ENCODE assay signal across 8 cellular contexts in the genomic region with DNA sequence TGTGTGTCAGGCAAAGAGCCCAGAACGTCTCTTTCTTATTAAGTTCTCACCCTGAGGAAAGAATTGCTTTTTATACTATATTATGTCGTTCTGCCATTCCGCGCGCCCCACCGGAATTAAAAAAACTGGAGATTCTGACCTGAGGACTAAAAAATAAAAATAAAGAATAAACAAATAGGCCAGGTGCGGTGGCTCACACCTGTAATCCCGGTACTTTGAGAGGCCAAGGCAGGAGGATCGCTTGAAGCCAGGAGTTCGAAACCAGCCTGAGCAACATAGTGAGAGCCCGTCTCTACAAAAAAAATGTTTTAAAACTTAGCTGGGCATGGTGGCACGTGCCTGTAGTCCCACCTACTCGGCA. TPM values are rescaled to one million over a fixed set of nuclear protein-coding genes. Genes with fewer than 3 reads are reported as not detected.
DNase-seq lines count a peak whose midpoint lies in the region; ATAC-seq and TF ChIP-seq lines count a peak whose summit lies in the region.

No MANE protein-coding gene starts in this region.

- H3K27me3 ChIP-seq in adipocyte (replicated peaks; ENCODE audit: control insufficient read depth, insufficient read depth, low read length) (no peaks in the 10 kb centered on the region), thoracic aorta (replicated peaks; ENCODE audit: insufficient read depth) (no peaks in the 10 kb centered on the region)

- H3K4me3 Mint-ChIP-seq in activated CD8-positive, alpha-beta memory T cell treated with anti-CD3 and anti-CD28 coated beads, Interleukin-2, amount 10 ng/mL, durations not matched to agents 7 days and 5 days = peak overlapping the region; percentile 88
- peak overlapping the region; percentile 95 for H3K4me3 Mint-ChIP-seq in memory B cell

- H3K9ac ChIP-seq in adipocyte (ENCODE audit: low read length) = peak overlapping the region; percentile 96

- no peaks in the 10 kb centered on the region for H3K27me3 Mint-ChIP-seq in activated CD8-positive, alpha-beta memory T cell treated with anti-CD3 and anti-CD28 coated beads, Interleukin-2, amount 10 ng/mL, durations not matched to agents 7 days and 5 days
- H3K27me3 Mint-ChIP-seq in memory B cell = no peaks in the 10 kb centered on the region

- CTCF ChIA-PET in activated CD8-positive, alpha-beta memory T cell treated with anti-CD3 and anti-CD28 coated beads, Interleukin-2, amount 10 ng/mL, durations not matched to agents 7 days and 5 days (lab: Charles Lee) = interaction anchor here (1.0 to 1.5 kb wide), 5 partner anchors 9 to 45 kb away, joined by 3 to 5 read pairs (median 3); a partner anchor contains a TSS

- ATAC-seq in activated CD8-positive, alpha-beta memory T cell treated with anti-CD3 and anti-CD28 coated beads, Interleukin-2, amount 10 ng/mL, durations not matched to agents 7 days and 5 days = no peak
- ATAC-seq in memory B cell (ENCODE audit: low read depth) (no peak), thoracic aorta (ENCODE audit: insufficient number of reproducible peaks, low FRiP score, low read depth) (no peak), HG02884 (IDR thresholded peaks at IDR 0.05; ENCODE audit: unreplicated experiment) (no peak), GM19035 (IDR thresholded peaks at IDR 0.05; ENCODE audit: unreplicated experiment) (no peak)

- H3K27ac ChIP-seq in thoracic aorta = peak overlapping the region; percentile 98 to 100

- no peak for TF ChIP-seq CTCF in thoracic aorta (IDR thresholded peaks at IDR 0.05)

- H3K4me3 ChIP-seq in adipocyte (ENCODE audit: low read length) = peak overlapping the region; percentile 82
- H3K4me3 ChIP-seq in thoracic aorta = peak overlapping the region; percentile 86

- no peaks in the 10 kb centered on the region for H3K9me3 ChIP-seq in adipocyte (ENCODE audit: control insufficient read depth, low read length)
- no peaks in the 10 kb centered on the region for H3K9me3 ChIP-seq in thoracic aorta

- peak overlapping the region; percentile 100 for H3K27ac Mint-ChIP-seq in activated CD8-positive, alpha-beta memory T cell treated with anti-CD3 and anti-CD28 coated beads, Interleukin-2, amount 10 ng/mL, durations not matched to agents 7 days and 5 days
- peak overlapping the region; percentile 95 for H3K27ac Mint-ChIP-seq in memory B cell

- no peaks in the 10 kb centered on the region for H3K9me3 Mint-ChIP-seq in activated CD8-positive, alpha-beta memory T cell treated with anti-CD3 and anti-CD28 coated beads, Interleukin-2, amount 10 ng/mL, durations not matched to agents 7 days and 5 days (ENCODE audit: low read depth)
- H3K9me3 Mint-ChIP-seq in memory B cell = no peaks in the 10 kb centered on the region

- DNase-seq in activated CD8-positive, alpha-beta memory T cell treated with anti-CD3 and anti-CD28 coated beads, Interleukin-2, amount 10 ng/mL, durations not matched to agents 7 days and 5 days = no peak
- no peak for DNase-seq in activated CD8-positive, alpha-beta memory T cell treated with anti-CD3 and anti-CD28 coated beads for 24 hours
- DNase-seq in adipocyte (ENCODE audit: low read depth) (no peak), memory B cell (ENCODE audit: low spot score in 2 of 2) (no peak), thoracic aorta (ENCODE audit: low spot score) (no peak)
- no peak for DNase-seq in central memory CD4-positive, alpha-beta T cell

- peaks cover 16% of the 10 kb centered on the region for H3K4me1 Mint-ChIP-seq in activated CD8-positive, alpha-beta memory T cell treated with anti-CD3 and anti-CD28 coated beads, Interleukin-2, amount 10 ng/mL, durations not matched to agents 7 days and 5 days
- H3K4me1 Mint-ChIP-seq in memory B cell = peaks cover 8% of the 10 kb centered on the region

- peaks cover 3% of the 10 kb centered on the region for H3K4me1 ChIP-seq in adipocyte (ENCODE audit: control insufficient read depth, insufficient read depth, low read length)
- H3K4me1 ChIP-seq in thoracic aorta (ENCODE audit: control insufficient read depth in 1 of 2, low read depth in 2 of 2) = peaks cover 0 to 7% of the 10 kb centered on the region in 2 donors

- H3K36me3 ChIP-seq in adipocyte (ENCODE audit: control insufficient read depth, insufficient read depth, low read length, severe bottlenecking) (no peaks in the 10 kb centered on the region), thoracic aorta (no peaks in the 10 kb centered on the region)

- no peaks in the 10 kb centered on the region for H3K36me3 Mint-ChIP-seq in activated CD8-positive, alpha-beta memory T cell treated with anti-CD3 and anti-CD28 coated beads, Interleukin-2, amount 10 ng/mL, durations not matched to agents 7 days and 5 days
- H3K36me3 Mint-ChIP-seq in memory B cell = no peaks in the 10 kb centered on the region

RNA-seq across cellular contexts. Expression of a gene that starts 0.7 kb away (rescaled TPM):
- total RNA-seq in activated CD8-positive, alpha-beta memory T cell treated with anti-CD3 and anti-CD28 coated beads, Interleukin-2, amount 10 ng/mL, durations not matched to agents 7 days and 5 days = 10 to 100 TPM; 52.5 to 67.8 TPM
- total RNA-seq in thoracic aorta = 10 to 100 TPM; 30.8 to 43.9 TPM

RNA-seq across cellular contexts. Expression of a gene that starts 31.7 kb away (rescaled TPM):
- 100 to 1,000 TPM; 436 to 623 TPM for total RNA-seq in activated CD8-positive, alpha-beta memory T cell treated with anti-CD3 and anti-CD28 coated beads, Interleukin-2, amount 10 ng/mL, durations not matched to agents 7 days and 5 days
- 100 to 1,000 TPM in 1 of 2 donors, 10 to 100 TPM in 1; 83.3 to 201 TPM for total RNA-seq in thoracic aorta

RNA-seq across cellular contexts. Expression of a gene that starts 45.0 kb away (rescaled TPM):
- total RNA-seq in activated CD8-positive, alpha-beta memory T cell treated with anti-CD3 and anti-CD28 coated beads, Interleukin-2, amount 10 ng/mL, durations not matched to agents 7 days and 5 days = 1 to 10 TPM; 8.1 to 9.1 TPM
- total RNA-seq in thoracic aorta = 1 to 10 TPM; 4.4 to 4.7 TPM
